Comparison of ENCODE assay signal across 8 cellular contexts in the genomic region with DNA sequence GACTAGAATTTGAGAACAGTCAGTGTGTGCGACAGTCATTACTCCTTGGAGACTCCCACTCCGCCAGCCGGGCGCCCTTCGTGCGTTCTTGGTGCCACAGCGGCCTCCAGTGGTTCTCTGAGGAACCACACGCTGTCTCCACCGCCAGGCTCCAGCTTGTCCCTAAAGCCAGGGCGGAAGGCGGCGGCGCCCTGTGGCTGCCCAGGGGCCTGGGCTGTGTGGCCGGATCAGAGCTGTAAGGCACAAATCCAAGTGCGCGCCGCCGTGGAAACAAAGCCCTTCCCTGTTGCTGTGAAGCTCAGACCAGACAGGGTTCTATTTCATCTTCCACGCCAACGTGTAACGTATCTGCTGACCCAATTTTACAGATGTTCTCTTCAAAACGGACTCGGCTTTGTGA. TPM values are rescaled to one million over a fixed set of nuclear protein-coding genes. Genes with fewer than 3 reads are reported as not detected.
A peak's percentile ranks its signal among the peaks of the same experiment; 100 is the strongest.
DNase-seq lines count a peak whose midpoint lies in the region; ATAC-seq and TF ChIP-seq lines count a peak whose summit lies in the region.

No MANE protein-coding gene starts in this region.

- POLR2A ChIA-PET in CD8-positive, alpha-beta memory T cell (lab: Charles Lee): no interaction called here
- POLR2A ChIA-PET in activated CD8-positive, alpha-beta T cell treated with anti-CD3 and anti-CD28 coated beads for 36 hours (lab: Charles Lee): no interaction called here

- peaks cover 3% of the 10 kb centered on the region in 2 donors for H3K27me3 Mint-ChIP-seq in CD8-positive, alpha-beta memory T cell
- peaks cover 2% of the 10 kb centered on the region for H3K27me3 Mint-ChIP-seq in activated CD8-positive, alpha-beta T cell treated with anti-CD3 and anti-CD28 coated beads for 36 hours
- H3K27me3 Mint-ChIP-seq in mesothelial cell of epicardium (ENCODE audit: low read depth): peaks cover 12% of the 10 kb centered on the region

- no peaks in the 10 kb centered on the region for H3K9me3 ChIP-seq in CD8-positive, alpha-beta memory T cell (ENCODE audit: low read length)
- H3K9me3 ChIP-seq in effector memory CD4-positive, alpha-beta T cell (ENCODE audit: control insufficient read depth, low read length): no peaks in the 10 kb centered on the region

- H3K4me3 Mint-ChIP-seq in CD8-positive, alpha-beta memory T cell: peak overlapping the region in 2 of 7 donors; percentile 24 to 51
- H3K4me3 Mint-ChIP-seq in activated CD8-positive, alpha-beta T cell treated with anti-CD3 and anti-CD28 coated beads for 36 hours: no peak overlapping the region
- no peak overlapping the region for H3K4me3 Mint-ChIP-seq in mesothelial cell of epicardium

- H3K27me3 ChIP-seq in CD8-positive, alpha-beta memory T cell (ENCODE audit: insufficient read depth, low read length, poor library complexity, severe bottlenecking): no peaks in the 10 kb centered on the region
- H3K27me3 ChIP-seq in effector memory CD4-positive, alpha-beta T cell (replicated peaks; ENCODE audit: control insufficient read depth, insufficient read depth, low read length, poor library complexity, severe bottlenecking): no peaks in the 10 kb centered on the region

- peak; percentile 76 for TF ChIP-seq CTCF in activated CD8-positive, alpha-beta T cell treated with anti-CD3 and anti-CD28 coated beads for 36 hours (IDR thresholded peaks at IDR 0.05)
- TF ChIP-seq CTCF in mesothelial cell of epicardium (IDR thresholded peaks at IDR 0.05; ENCODE audit: unreplicated experiment): peak; percentile 75

- peak overlapping the region in 1 of 8 donors; percentile 51 for H3K27ac Mint-ChIP-seq in CD8-positive, alpha-beta memory T cell
- H3K27ac Mint-ChIP-seq in activated CD8-positive, alpha-beta T cell treated with anti-CD3 and anti-CD28 coated beads for 36 hours: no peak overlapping the region
- H3K27ac Mint-ChIP-seq in mesothelial cell of epicardium: no peak overlapping the region

- no peak overlapping the region for H3K27ac ChIP-seq in CD8-positive, alpha-beta memory T cell (ENCODE audit: low read depth, low read length)
- no peak overlapping the region for H3K27ac ChIP-seq in effector memory CD4-positive, alpha-beta T cell (ENCODE audit: insufficient read depth, low read length, poor library complexity, severe bottlenecking)

- intact Hi-C loops in activated CD8-positive, alpha-beta T cell treated with anti-CD3 and anti-CD28 coated beads for 36 hours (cut with micrococcal nuclease): no loop called here

- ATAC-seq in GM19455 (IDR thresholded peaks at IDR 0.05; ENCODE audit: unreplicated experiment) (peak; percentile 81), HG03520 (IDR thresholded peaks at IDR 0.05; ENCODE audit: unreplicated experiment) (peak; percentile 97)
- ATAC-seq in activated CD8-positive, alpha-beta T cell treated with anti-CD3 and anti-CD28 coated beads for 36 hours: peak; percentile 89

- no peaks in the 10 kb centered on the region for H3K9me3 Mint-ChIP-seq in CD8-positive, alpha-beta memory T cell
- no peaks in the 10 kb centered on the region for H3K9me3 Mint-ChIP-seq in activated CD8-positive, alpha-beta T cell treated with anti-CD3 and anti-CD28 coated beads for 36 hours
- H3K9me3 Mint-ChIP-seq in mesothelial cell of epicardium: peaks cover 9% of the 10 kb centered on the region

- DNase-seq in CD8-positive, alpha-beta memory T cell: peak; percentile 38 to 54 (median 49)
- peak; percentile 84 for DNase-seq in NCI-H82 (lab: John Stamatoyannopoulos, UW)
- DNase-seq in activated CD8-positive, alpha-beta T cell treated with anti-CD3 and anti-CD28 coated beads for 36 hours: peak; percentile 71
- DNase-seq in effector memory CD4-positive, alpha-beta T cell: peak; percentile 21 to 33 (median 30)
- peak; percentile 53 to 83 for DNase-seq in mesothelial cell of epicardium (ENCODE audit: low spot score in 2 of 2, unreplicated experiment in 2 of 2)
- peak; percentile 6 to 13 for DNase-seq in stimulated activated CD8-positive, alpha-beta memory T cell treated with anti-CD3 and anti-CD28 coated beads, Interleukin-2, amount 100 ng/mL, for 1 hour (ENCODE audit: low read depth in 2 of 2)

- H3K36me3 ChIP-seq in CD8-positive, alpha-beta memory T cell (ENCODE audit: insufficient read depth, low read length): no peaks in the 10 kb centered on the region
- H3K36me3 ChIP-seq in effector memory CD4-positive, alpha-beta T cell (ENCODE audit: control insufficient read depth, insufficient read depth, low read length): no peaks in the 10 kb centered on the region

- no peaks in the 10 kb centered on the region for H3K4me1 ChIP-seq in CD8-positive, alpha-beta memory T cell (ENCODE audit: insufficient read depth, low read length)
- H3K4me1 ChIP-seq in effector memory CD4-positive, alpha-beta T cell (ENCODE audit: control insufficient read depth, insufficient read depth, low read length, poor library complexity, severe bottlenecking): no peaks in the 10 kb centered on the region

- H3K36me3 Mint-ChIP-seq in CD8-positive, alpha-beta memory T cell: peaks cover 0 to 2% (median 0%) of the 10 kb centered on the region in 3 donors
- H3K36me3 Mint-ChIP-seq in activated CD8-positive, alpha-beta T cell treated with anti-CD3 and anti-CD28 coated beads for 36 hours (ENCODE audit: low read depth): no peaks in the 10 kb centered on the region
- H3K36me3 Mint-ChIP-seq in mesothelial cell of epicardium: no peaks in the 10 kb centered on the region

- no peak overlapping the region for H3K4me3 ChIP-seq in CD8-positive, alpha-beta memory T cell (ENCODE audit: low read length)
- H3K4me3 ChIP-seq in effector memory CD4-positive, alpha-beta T cell (ENCODE audit: insufficient read depth, low read depth, low read length, poor library complexity, severe bottlenecking): no peak overlapping the region

- peaks cover 5 to 7% (median 5%) of the 10 kb centered on the region in 3 donors for H3K4me1 Mint-ChIP-seq in CD8-positive, alpha-beta memory T cell
- H3K4me1 Mint-ChIP-seq in activated CD8-positive, alpha-beta T cell treated with anti-CD3 and anti-CD28 coated beads for 36 hours (ENCODE audit: low read depth): peaks cover 2% of the 10 kb centered on the region
- peaks cover 2% of the 10 kb centered on the region for H3K4me1 Mint-ChIP-seq in mesothelial cell of epicardium

- CTCF ChIA-PET in CD8-positive, alpha-beta memory T cell (lab: Charles Lee): interaction anchor here (0.8 to 1.6 kb wide), 8 partner anchors 10 to 1555 kb away, joined by 3 to 8 read pairs (median 4); no protein-coding TSS in a partner anchor
- CTCF ChIA-PET in activated CD8-positive, alpha-beta T cell treated with anti-CD3 and anti-CD28 coated beads for 36 hours (lab: Charles Lee): interaction anchor here (0.7 to 1.8 kb wide), 13 partner anchors 9 to 1425 kb away, joined by 3 to 10 read pairs (median 4); no protein-coding TSS in a partner anchor

RNA-seq across cellular contexts. Expression of gene IDS, which starts 34.1 kb away (rescaled TPM):
- total RNA-seq in CD8-positive, alpha-beta memory T cell: 10 to 100 TPM; 84.6 to 86.0 TPM
- polyA plus RNA-seq in CD8-positive, alpha-beta memory T cell: 145 TPM
- 10 to 100 TPM; 44.8 to 50.6 TPM for total RNA-seq in activated CD8-positive, alpha-beta T cell treated with anti-CD3 and anti-CD28 coated beads for 36 hours
- total RNA-seq in mesothelial cell of epicardium: 42.9 to 44.0 TPM (median 43.3 TPM) in 3 replicates

Comparison
In these comparisons a context has a peak if more than half of its experiments do, and no peak if none do; other contexts are left out.
1. DNase-seq: peak in every context shown above with its lines; median percentile 84 in NCI-H82; 71 in activated CD8-positive, alpha-beta T cell treated with anti-CD3 and anti-CD28 coated beads for 36 hours; 68 in mesothelial cell of epicardium; 49 in CD8-positive, alpha-beta memory T cell; 30 in effector memory CD4-positive, alpha-beta T cell; 10 in stimulated activated CD8-positive, alpha-beta memory T cell treated with anti-CD3 and anti-CD28 coated beads, Interleukin-2, amount 100 ng/mL, for 1 hour.